ENCODE assay signal across 16 cellular contexts in the genomic region with DNA sequence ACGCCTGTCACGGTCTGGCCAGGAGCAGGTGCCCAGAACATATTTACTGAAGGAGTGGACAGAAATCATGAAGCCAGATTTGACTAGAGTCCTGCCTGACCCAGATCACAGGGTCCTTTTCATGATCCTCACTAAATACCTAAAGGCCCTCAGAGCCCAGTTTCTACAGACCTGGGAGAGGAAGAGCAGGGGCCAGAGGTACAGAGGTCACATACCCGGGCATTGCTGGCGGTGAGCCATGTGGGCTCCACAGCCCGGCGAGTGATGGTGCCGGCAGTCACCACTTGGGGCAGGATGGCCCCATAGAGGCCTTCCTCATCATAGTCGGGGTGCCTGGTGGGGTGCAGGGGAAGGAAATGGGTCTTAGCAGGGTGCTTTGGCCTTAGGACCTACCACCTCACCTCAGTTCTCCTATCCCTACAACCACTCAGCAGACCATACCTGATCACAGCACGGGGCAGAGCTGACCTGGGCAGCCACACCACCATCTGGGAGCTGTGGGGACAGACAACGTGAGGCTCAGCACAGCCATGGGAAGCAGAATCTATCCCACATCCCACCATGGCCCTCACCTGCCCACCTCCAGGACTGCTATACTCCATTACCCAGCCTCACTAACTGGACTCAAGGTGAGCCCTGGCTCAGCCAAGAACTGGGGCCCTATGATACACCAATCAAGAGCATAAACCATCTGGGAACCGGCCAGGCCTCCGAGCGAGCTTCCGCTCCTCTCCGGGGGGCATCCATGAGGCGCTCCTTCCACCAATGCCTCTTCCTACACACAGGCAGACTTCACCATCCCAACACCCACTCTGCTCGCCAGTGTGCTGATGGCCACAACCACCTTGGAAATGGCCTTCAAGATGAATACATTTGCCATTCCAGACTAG. TPM values are rescaled to one million over a fixed set of nuclear protein-coding genes. Genes with fewer than 3 reads are reported as not detected.
DNase-seq lines count a peak whose midpoint lies in the region; ATAC-seq, FAIRE-seq and TF ChIP-seq lines count a peak whose summit lies in the region.
"Had no signal": no experiment of that assay in that cellular context is flagged by ENCODE, and none has a peak within 500 bp of the region (broad histone marks: within the 10 kb centered on the region; RNA-seq: fewer than 3 reads in every experiment).

No MANE protein-coding gene starts in this region.

- TF ChIP-seq POLR2A in A549 (IDR thresholded peaks at IDR 0.05; ENCODE audit: low read length) = no peak

- POLR2A ChIA-PET in A549 (lab: Yijun Ruan, JAX) = interaction anchor here (1.0 to 1.5 kb wide), 3 partner anchors 9 to 13 kb away, joined by 3 to 4 read pairs (median 3); partner anchors contain the start of gene POLG

- H3K4me3 ChIP-seq in A549 = no peak overlapping the region
- H3K4me3 ChIP-seq: adrenal gland, coronary artery, MG63, psoas muscle had no signal

- peaks cover 14% of the 10 kb centered on the region for H3K36me3 Mint-ChIP-seq in T-helper 17 cell (ENCODE audit: low read depth)

- H3K4me1 Mint-ChIP-seq in T-helper 17 cell = peaks cover 20% of the 10 kb centered on the region

- TF ChIP-seq CTCF in A549 (IDR thresholded peaks at IDR 0.05) (no peak), GM12872 (IDR thresholded peaks at IDR 0.05; ENCODE audit: insufficient read depth, low read depth, low read length) (0 out of 3 replicates have a peak, but pooled peaks have one; percentile 17)

- H3K4me1 ChIP-seq in A549 = no peaks in the 10 kb centered on the region
- H3K4me1 ChIP-seq: adrenal gland, psoas muscle had no signal

- H3K27ac ChIP-seq in A549 = no peak overlapping the region
- H3K27ac ChIP-seq: adrenal gland, coronary artery, psoas muscle had no signal

- H3K9me3 ChIP-seq in A549 (no peaks in the 10 kb centered on the region), T-helper 17 cell (ENCODE audit: control insufficient read depth, low read length, poor library complexity, severe bottlenecking) (no peaks in the 10 kb centered on the region)
- H3K9me3 ChIP-seq: adrenal gland, MG63, psoas muscle had no signal

- FAIRE-seq in A549 (lab: Jason Lieb, UNC) = no peak

- no peak for TF ChIP-seq EP300 in A549 (IDR thresholded peaks at IDR 0.05)

- peak overlapping the region; percentile 79 for H3K27ac Mint-ChIP-seq in T-helper 17 cell

- DNase-seq in A549 (ENCODE audit: low read depth in 1 of 2, low spot score in 1 of 2) = no peak
- no peak for DNase-seq in T-helper 17 cell
- DNase-seq in iPS-NIHi11 (ENCODE audit: low spot score) = peak; percentile 44
- no peak for DNase-seq in NCI-H446 treated with DMSO at 0.1 percent for 48 hours (lab: John Stamatoyannopoulos, UW)
- no peak for DNase-seq in Kasumi-1 (lab: John Stamatoyannopoulos, UW)
- DNase-seq: GF-D8; MG63; NCI-H2171 treated with DMSO at 0.1 percent for 48 hours; stimulated activated CD4-positive, alpha-beta T cell treated with anti-CD3 and anti-CD28 coated beads, Interleukin-4, amount 100 ng/mL, for 24 hours; stimulated activated naive CD4-positive, alpha-beta T cell treated with Interleukin-2 at 50 U/mL for 16 hours had no signal

- H3K27me3 Mint-ChIP-seq in T-helper 17 cell = no peaks in the 10 kb centered on the region

- no peak for TF ChIP-seq RAD21 in A549 (conservative IDR thresholded peaks at IDR 0.05 in 1 of 2, IDR thresholded peaks at IDR 0.05 in 1 of 2)

- H3K4me3 Mint-ChIP-seq in T-helper 17 cell = no peak overlapping the region

- ATAC-seq in A549 = peak; percentile 45 to 53; a peak in 4 of 6 replicates
- no peak for ATAC-seq in T-helper 17 cell
- no peak for ATAC-seq in HG02981 (IDR thresholded peaks at IDR 0.05; ENCODE audit: unreplicated experiment)
- ATAC-seq in HG03354 (IDR thresholded peaks at IDR 0.05; ENCODE audit: poor library complexity, severe bottlenecking, unreplicated experiment) = no peak

- WGBS in A549 (ENCODE audit: missing lambda C conversion rate) = 83% methylated on average over 17 of the region's 17 CpGs

- H3K4me2 ChIP-seq in A549 = no peak overlapping the region

- CTCF ChIA-PET in A549 (lab: Yijun Ruan, JAX) = interaction anchor here (0.6 to 34.7 kb wide), 10 partner anchors 9 to 150 kb away, joined by 3 to 593 read pairs (median 4); partner anchors contain the start of gene POLG

TF ChIP-seq in A549, 52 proteins besides CTCF, POLR2A, EP300 and RAD21:
- TF ChIP-seq FOSL2 (IDR thresholded peaks at IDR 0.05) = no peak
- no peak for TF ChIP-seq FOSL2 (CRISPR knock-in tag; IDR thresholded peaks at IDR 0.05)
- no peak for TF ChIP-seq CHD2 (IDR thresholded peaks at IDR 0.05; ENCODE audit: low read length, partially characterized antibody)
- no peak for TF ChIP-seq BHLHE40 (IDR thresholded peaks at IDR 0.05; ENCODE audit: low read depth, low read length)
- no peak for TF ChIP-seq CBX2 (IDR thresholded peaks at IDR 0.05; ENCODE audit: borderline replicate concordance, low read depth)

RNA-seq across cellular contexts. Expression of gene POLG, which starts 12.9 kb away (rescaled TPM):
- 24.1 and 34.0 TPM in 2 replicates for polyA plus RNA-seq in A549 (2011; rRNA removed)
- 34.4 and 38.1 TPM in 2 replicates for polyA plus RNA-seq in A549 (2012; cell fraction: cytosol; rRNA removed)
- 159 and 165 TPM in 2 replicates for polyA plus RNA-seq in A549 (2012; cell fraction: nucleus; rRNA removed)
- polyA plus RNA-seq in A549 (2017; fragmentation: RNase III; extraction: RNeasy Plus Mini Kit Qiagen cat#74134 plus additional on column Dnase treatment) = 47.8 to 50.2 TPM (median 50.0 TPM) in 3 replicates
- 46.5 and 54.1 TPM in 2 replicates for polyA minus RNA-seq in A549 (2011; rRNA and poly(A)+ RNA removed)
- 100 to 1,000 TPM; 114 to 128 TPM for total RNA-seq in T-helper 17 cell

Comparison
In these comparisons a context has a peak if more than half of its experiments do, and no peak if none do; other contexts are left out.
1. ATAC-seq: peak in A549 (2 of 2); none in T-helper 17 cell (single experiment), HG02981 (single experiment) and HG03354 (single experiment).